28 cellular contexts compared by ENCODE assay signal in genomic region chr7:26551740-26552139, GRCh38.
"Had no signal": no experiment of that assay in that cellular context is flagged by ENCODE, and none has a peak within 500 bp of the region (broad histone marks: within the 10 kb centered on the region; RNA-seq: fewer than 3 reads in every experiment).

No MANE protein-coding gene starts in this region.

- H3K27ac ChIP-seq: body of pancreas, cardiac muscle cell, colonic mucosa, esophagus squamous epithelium had no signal

- H3K36me3 Mint-ChIP-seq: activated naive CD8-positive, alpha-beta T cell; WTC11 had no signal

- H3K4me1 ChIP-seq: colonic mucosa, esophagus squamous epithelium had no signal

- H3K4me3 Mint-ChIP-seq: activated CD4-positive, alpha-beta memory T cell treated with anti-CD3 and anti-CD28 coated beads, Interleukin-2, amount 10 ng/mL, durations not matched to agents 7 days and 5 days; activated CD4-positive, alpha-beta T cell treated with anti-CD3 and anti-CD28 coated beads, Interleukin-2, amount 10 ng/mL, durations not matched to agents 7 days and 5 days; activated naive CD8-positive, alpha-beta T cell; activated T-cell treated with anti-CD3 and anti-CD28 coated beads, Interleukin-2, amount 50 U/mL, for 24 hours; activated T-cell treated with anti-CD3 and anti-CD28 coated beads, Interleukin-2, amount 50 U/mL, for 72 hours; WTC11 had no signal

- H3K9me3 Mint-ChIP-seq: activated CD4-positive, alpha-beta memory T cell treated with anti-CD3 and anti-CD28 coated beads, Interleukin-2, amount 10 ng/mL, durations not matched to agents 7 days and 5 days; activated CD4-positive, alpha-beta T cell treated with anti-CD3 and anti-CD28 coated beads, Interleukin-2, amount 10 ng/mL, durations not matched to agents 7 days and 5 days; activated T-cell treated with anti-CD3 and anti-CD28 coated beads, Interleukin-2, amount 50 U/mL, for 24 hours had no signal

- H3K4me3 ChIP-seq: body of pancreas, cardiac muscle cell, colonic mucosa, esophagus squamous epithelium had no signal

- H3K36me3 ChIP-seq: cardiac muscle cell, colonic mucosa, esophagus squamous epithelium had no signal

- FAIRE-seq: endometrium, endothelial cell of umbilical vein had no signal

- ATAC-seq: activated T-cell treated with anti-CD3 and anti-CD28 coated beads, Interleukin-2, amount 50 U/mL, for 72 hours; body of pancreas; WTC11 had no signal

- H3K9me3 ChIP-seq: body of pancreas, colonic mucosa, esophagus squamous epithelium had no signal

- DNase-seq: activated CD4-positive, alpha-beta memory T cell treated with anti-CD3 and anti-CD28 coated beads, Interleukin-2, amount 10 ng/mL, durations not matched to agents 7 days and 5 days; activated CD4-positive, alpha-beta T cell treated with anti-CD3 and anti-CD28 coated beads for 1 hour; activated CD4-positive, alpha-beta T cell treated with anti-CD3 and anti-CD28 coated beads for 4 hours; activated CD4-positive, alpha-beta T cell treated with anti-CD3 and anti-CD28 coated beads, Interleukin-2, amount 10 ng/mL, durations not matched to agents 7 days and 5 days; activated CD4-positive, alpha-beta T cell treated with anti-CD3 and anti-CD28 coated beads, Interleukin-2, amount 50 U/mL, for 4 hours; activated CD8-positive, alpha-beta memory T cell treated with anti-CD3 and anti-CD28 coated beads, Interleukin-2, amount 50 U/mL, for 48 hours; activated gamma-delta T cell treated with Interleukin-2 at 50 U/mL for 16 hours; activated naive CD4-positive, alpha-beta T cell treated with anti-CD3 and anti-CD28 coated beads, Interleukin-2, amount 50 U/mL, for 16 hours; activated naive CD4-positive, alpha-beta T cell treated with Interleukin-2 at 50 U/mL for 16 hours; activated T-cell treated with anti-CD3 and anti-CD28 coated beads for 4 hours; activated T-cell treated with anti-CD3 and anti-CD28 coated beads, Interleukin-2, amount 50 U/mL, for 24 hours; activated T-cell treated with anti-CD3 and anti-CD28 coated beads, Interleukin-2, amount 50 U/mL, for 72 hours; amygdala; aorta; body of pancreas; central memory CD4-positive, alpha-beta T cell; cerebellar nuclear complex; colonic mucosa; effector CD8-positive, alpha-beta T cell; esophagus squamous epithelium; foreskin melanocyte; head of caudate nucleus; T-helper 2 cell had no signal

- H3K4me1 Mint-ChIP-seq: activated CD4-positive, alpha-beta memory T cell treated with anti-CD3 and anti-CD28 coated beads, Interleukin-2, amount 10 ng/mL, durations not matched to agents 7 days and 5 days; activated CD4-positive, alpha-beta T cell treated with anti-CD3 and anti-CD28 coated beads, Interleukin-2, amount 10 ng/mL, durations not matched to agents 7 days and 5 days had no signal

- H3K27ac Mint-ChIP-seq: activated CD4-positive, alpha-beta memory T cell treated with anti-CD3 and anti-CD28 coated beads, Interleukin-2, amount 10 ng/mL, durations not matched to agents 7 days and 5 days; activated CD4-positive, alpha-beta T cell treated with anti-CD3 and anti-CD28 coated beads, Interleukin-2, amount 10 ng/mL, durations not matched to agents 7 days and 5 days; activated naive CD8-positive, alpha-beta T cell; activated T-cell treated with anti-CD3 and anti-CD28 coated beads, Interleukin-2, amount 50 U/mL, for 24 hours; activated T-cell treated with anti-CD3 and anti-CD28 coated beads, Interleukin-2, amount 50 U/mL, for 72 hours; WTC11 had no signal

- H3K27me3 ChIP-seq: body of pancreas, cardiac muscle cell, colonic mucosa had no signal
